1 cellular context compared by ENCODE assay signal in the genomic region with DNA sequence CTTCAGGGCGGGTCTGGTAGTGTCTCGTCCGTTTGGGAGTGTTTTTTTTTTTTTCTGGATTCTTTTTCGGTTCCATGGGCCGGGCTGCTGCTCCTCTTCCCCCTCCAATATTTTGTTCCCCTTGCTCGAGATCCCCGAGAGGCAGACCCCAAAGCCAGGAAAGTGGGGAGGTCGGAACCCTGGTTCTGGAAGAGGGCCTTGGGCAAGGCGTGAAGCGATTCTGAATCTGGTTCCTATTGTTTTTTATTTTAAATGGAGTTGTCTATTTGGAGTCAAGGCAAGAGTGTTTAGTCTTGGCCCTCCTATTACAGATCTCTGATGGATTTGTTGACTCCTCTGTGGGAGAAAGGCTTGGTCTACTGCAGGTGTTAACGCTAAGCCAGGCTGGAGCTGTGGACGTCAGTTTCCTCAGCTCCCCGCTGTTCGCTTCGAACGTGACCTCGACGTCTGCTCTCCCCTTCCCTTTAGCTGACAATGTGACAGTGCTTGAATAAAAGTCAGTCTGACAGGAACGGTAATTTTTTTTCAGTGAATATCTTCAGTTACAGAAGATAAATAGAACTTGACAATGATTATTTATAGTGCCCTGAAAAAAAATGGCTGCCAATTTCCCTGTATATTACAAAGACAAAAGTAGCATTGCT.
A peak's percentile ranks its signal among the peaks of the same experiment; 100 is the strongest.
TF ChIP-seq lines count a peak whose summit lies in the region.

No MANE protein-coding gene starts in this region.

TF ChIP-seq in HepG2, 621 proteins besides CTCF, POLR2A, EP300 and RAD21 (continued from another document):
- TF ChIP-seq, protein P1, sequence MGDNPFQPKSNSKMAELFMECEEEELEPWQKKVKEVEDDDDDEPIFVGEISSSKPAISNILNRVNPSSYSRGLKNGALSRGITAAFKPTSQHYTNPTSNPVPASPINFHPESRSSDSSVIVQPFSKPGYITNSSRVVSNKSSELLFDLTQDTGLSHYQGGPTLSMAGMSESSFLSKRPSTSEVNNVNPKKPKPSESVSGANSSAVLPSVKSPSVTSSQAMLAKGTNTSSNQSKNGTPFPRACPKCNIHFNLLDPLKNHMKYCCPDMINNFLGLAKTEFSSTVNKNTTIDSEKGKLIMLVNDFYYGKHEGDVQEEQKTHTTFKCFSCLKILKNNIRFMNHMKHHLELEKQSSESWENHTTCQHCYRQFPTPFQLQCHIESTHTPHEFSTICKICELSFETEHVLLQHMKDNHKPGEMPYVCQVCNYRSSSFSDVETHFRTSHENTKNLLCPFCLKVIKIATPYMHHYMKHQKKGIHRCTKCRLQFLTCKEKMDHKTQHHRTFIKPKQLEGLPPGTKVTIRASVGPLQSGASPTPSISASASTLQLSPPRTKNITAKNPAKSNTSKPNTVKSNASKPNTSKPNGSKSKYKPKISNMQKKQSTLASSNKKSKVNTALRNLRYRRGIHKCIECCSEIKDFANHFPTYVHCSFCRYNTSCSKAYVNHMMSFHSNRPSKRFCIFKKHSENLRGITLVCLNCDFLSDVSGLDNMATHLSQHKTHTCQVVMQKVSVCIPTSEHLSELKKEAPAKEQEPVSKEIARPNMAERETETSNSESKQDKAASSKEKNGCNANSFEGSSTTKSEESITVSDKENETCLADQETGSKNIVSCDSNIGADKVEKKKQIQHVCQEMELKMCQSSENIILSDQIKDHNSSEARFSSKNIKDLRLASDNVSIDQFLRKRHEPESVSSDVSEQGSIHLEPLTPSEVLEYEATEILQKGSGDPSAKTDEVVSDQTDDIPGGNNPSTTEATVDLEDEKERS (CRISPR knock-in tag; IDR thresholded peaks at IDR 0.05): peak; percentile 16
- TF ChIP-seq MAFF (IDR thresholded peaks at IDR 0.05; ENCODE audit: low read depth, low read length) (no peak), MXI1 (IDR thresholded peaks at IDR 0.05; ENCODE audit: borderline replicate concordance, low read depth, low read length) (0 out of 3 replicates have a peak, but pooled peaks have one; percentile 17), RFXAP (CRISPR knock-in tag; IDR thresholded peaks at IDR 0.05; ENCODE audit: borderline replicate concordance) (peak; percentile 18; the same call in 1 of the 2 replicates), ZNF446 (CRISPR knock-in tag; IDR thresholded peaks at IDR 0.05) (peak; percentile 87; the same call in 1 of the 2 replicates), KDM5A (IDR thresholded peaks at IDR 0.05; ENCODE audit: borderline replicate concordance, low read length) (peak; percentile 31; the same call in 1 of the 2 replicates), ZNF605 (CRISPR knock-in tag; IDR thresholded peaks at IDR 0.05) (peak; percentile 21; the same call in 1 of the 2 replicates), GTF3A (CRISPR knock-in tag; conservative IDR thresholded peaks at IDR 0.05) (0 out of 2 replicates have a peak, but pooled peaks have one; percentile 74), HOXA5 (CRISPR knock-in tag; IDR thresholded peaks at IDR 0.05) (no peak), MAF1 (CRISPR knock-in tag; IDR thresholded peaks at IDR 0.05; ENCODE audit: borderline replicate concordance) (no peak), ZZZ3 (CRISPR knock-in tag; IDR thresholded peaks at IDR 0.05; ENCODE audit: borderline replicate concordance) (peak; percentile 37; the same call in 1 of the 2 replicates), HDAC6 (IDR thresholded peaks at IDR 0.05; ENCODE audit: low read depth, low read length) (no peak), FOXC1 (CRISPR knock-in tag; IDR thresholded peaks at IDR 0.05; ENCODE audit: borderline replicate concordance) (peak; percentile 5; the same call in 1 of the 2 replicates), ZNF460 (CRISPR knock-in tag; IDR thresholded peaks at IDR 0.05; ENCODE audit: borderline replicate concordance) (no peak), SKI (IDR thresholded peaks at IDR 0.05; ENCODE audit: partially characterized antibody) (peak; percentile 1), ZNF430 (CRISPR knock-in tag; IDR thresholded peaks at IDR 0.05) (peak; percentile 3)
- TF ChIP-seq, protein P2, sequence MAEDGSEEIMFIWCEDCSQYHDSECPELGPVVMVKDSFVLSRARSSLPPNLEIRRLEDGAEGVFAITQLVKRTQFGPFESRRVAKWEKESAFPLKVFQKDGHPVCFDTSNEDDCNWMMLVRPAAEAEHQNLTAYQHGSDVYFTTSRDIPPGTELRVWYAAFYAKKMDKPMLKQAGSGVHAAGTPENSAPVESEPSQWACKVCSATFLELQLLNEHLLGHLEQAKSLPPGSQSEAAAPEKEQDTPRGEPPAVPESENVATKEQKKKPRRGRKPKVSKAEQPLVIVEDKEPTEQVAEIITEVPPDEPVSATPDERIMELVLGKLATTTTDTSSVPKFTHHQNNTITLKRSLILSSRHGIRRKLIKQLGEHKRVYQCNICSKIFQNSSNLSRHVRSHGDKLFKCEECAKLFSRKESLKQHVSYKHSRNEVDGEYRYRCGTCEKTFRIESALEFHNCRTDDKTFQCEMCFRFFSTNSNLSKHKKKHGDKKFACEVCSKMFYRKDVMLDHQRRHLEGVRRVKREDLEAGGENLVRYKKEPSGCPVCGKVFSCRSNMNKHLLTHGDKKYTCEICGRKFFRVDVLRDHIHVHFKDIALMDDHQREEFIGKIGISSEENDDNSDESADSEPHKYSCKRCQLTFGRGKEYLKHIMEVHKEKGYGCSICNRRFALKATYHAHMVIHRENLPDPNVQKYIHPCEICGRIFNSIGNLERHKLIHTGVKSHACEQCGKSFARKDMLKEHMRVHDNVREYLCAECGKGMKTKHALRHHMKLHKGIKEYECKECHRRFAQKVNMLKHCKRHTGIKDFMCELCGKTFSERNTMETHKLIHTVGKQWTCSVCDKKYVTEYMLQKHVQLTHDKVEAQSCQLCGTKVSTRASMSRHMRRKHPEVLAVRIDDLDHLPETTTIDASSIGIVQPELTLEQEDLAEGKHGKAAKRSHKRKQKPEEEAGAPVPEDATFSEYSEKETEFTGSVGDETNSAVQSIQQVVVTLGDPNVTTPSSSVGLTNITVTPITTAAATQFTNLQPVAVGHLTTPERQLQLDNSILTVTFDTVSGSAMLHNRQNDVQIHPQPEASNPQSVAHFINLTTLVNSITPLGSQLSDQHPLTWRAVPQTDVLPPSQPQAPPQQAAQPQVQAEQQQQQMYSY (CRISPR knock-in tag; IDR thresholded peaks at IDR 0.05): no peak
- TF ChIP-seq, protein P3, sequence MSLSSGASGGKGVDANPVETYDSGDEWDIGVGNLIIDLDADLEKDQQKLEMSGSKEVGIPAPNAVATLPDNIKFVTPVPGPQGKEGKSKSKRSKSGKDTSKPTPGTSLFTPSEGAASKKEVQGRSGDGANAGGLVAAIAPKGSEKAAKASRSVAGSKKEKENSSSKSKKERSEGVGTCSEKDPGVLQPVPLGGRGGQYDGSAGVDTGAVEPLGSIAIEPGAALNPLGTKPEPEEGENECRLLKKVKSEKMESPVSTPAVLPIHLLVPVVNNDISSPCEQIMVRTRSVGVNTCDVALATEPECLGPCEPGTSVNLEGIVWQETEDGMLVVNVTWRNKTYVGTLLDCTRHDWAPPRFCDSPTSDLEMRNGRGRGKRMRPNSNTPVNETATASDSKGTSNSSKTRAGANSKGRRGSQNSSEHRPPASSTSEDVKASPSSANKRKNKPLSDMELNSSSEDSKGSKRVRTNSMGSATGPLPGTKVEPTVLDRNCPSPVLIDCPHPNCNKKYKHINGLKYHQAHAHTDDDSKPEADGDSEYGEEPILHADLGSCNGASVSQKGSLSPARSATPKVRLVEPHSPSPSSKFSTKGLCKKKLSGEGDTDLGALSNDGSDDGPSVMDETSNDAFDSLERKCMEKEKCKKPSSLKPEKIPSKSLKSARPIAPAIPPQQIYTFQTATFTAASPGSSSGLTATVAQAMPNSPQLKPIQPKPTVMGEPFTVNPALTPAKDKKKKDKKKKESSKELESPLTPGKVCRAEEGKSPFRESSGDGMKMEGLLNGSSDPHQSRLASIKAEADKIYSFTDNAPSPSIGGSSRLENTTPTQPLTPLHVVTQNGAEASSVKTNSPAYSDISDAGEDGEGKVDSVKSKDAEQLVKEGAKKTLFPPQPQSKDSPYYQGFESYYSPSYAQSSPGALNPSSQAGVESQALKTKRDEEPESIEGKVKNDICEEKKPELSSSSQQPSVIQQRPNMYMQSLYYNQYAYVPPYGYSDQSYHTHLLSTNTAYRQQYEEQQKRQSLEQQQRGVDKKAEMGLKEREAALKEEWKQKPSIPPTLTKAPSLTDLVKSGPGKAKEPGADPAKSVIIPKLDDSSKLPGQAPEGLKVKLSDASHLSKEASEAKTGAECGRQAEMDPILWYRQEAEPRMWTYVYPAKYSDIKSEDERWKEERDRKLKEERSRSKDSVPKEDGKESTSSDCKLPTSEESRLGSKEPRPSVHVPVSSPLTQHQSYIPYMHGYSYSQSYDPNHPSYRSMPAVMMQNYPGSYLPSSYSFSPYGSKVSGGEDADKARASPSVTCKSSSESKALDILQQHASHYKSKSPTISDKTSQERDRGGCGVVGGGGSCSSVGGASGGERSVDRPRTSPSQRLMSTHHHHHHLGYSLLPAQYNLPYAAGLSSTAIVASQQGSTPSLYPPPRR (CRISPR knock-in tag; IDR thresholded peaks at IDR 0.05; ENCODE audit: borderline replicate concordance): 0 out of 2 replicates have a peak, but pooled peaks have one; percentile 5
- TF ChIP-seq, protein P4, sequence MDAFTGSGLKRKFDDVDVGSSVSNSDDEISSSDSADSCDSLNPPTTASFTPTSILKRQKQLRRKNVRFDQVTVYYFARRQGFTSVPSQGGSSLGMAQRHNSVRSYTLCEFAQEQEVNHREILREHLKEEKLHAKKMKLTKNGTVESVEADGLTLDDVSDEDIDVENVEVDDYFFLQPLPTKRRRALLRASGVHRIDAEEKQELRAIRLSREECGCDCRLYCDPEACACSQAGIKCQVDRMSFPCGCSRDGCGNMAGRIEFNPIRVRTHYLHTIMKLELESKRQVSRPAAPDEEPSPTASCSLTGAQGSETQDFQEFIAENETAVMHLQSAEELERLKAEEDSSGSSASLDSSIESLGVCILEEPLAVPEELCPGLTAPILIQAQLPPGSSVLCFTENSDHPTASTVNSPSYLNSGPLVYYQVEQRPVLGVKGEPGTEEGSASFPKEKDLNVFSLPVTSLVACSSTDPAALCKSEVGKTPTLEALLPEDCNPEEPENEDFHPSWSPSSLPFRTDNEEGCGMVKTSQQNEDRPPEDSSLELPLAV (CRISPR knock-in tag; conservative IDR thresholded peaks at IDR 0.05; ENCODE audit: low read depth): no peak
- TF ChIP-seq, protein P5, sequence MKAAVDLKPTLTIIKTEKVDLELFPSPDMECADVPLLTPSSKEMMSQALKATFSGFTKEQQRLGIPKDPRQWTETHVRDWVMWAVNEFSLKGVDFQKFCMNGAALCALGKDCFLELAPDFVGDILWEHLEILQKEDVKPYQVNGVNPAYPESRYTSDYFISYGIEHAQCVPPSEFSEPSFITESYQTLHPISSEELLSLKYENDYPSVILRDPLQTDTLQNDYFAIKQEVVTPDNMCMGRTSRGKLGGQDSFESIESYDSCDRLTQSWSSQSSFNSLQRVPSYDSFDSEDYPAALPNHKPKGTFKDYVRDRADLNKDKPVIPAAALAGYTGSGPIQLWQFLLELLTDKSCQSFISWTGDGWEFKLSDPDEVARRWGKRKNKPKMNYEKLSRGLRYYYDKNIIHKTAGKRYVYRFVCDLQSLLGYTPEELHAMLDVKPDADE (CRISPR knock-in tag; IDR thresholded peaks at IDR 0.05): 0 out of 2 replicates have a peak, but pooled peaks have one; percentile 0
TF ChIP-seq in HepG2: peak in this region for 52.
